ENCODE assay signal across 8 cellular contexts in genomic region chr12:69059465-69060457, GRCh38.
DNase-seq lines count a peak whose midpoint lies in the region; ATAC-seq and TF ChIP-seq lines count a peak whose summit lies in the region.
"Had no signal": no experiment of that assay in that cellular context is flagged by ENCODE, and none has a peak within 500 bp of the region (broad histone marks: within the 10 kb centered on the region; RNA-seq: fewer than 3 reads in every experiment).

No MANE protein-coding gene starts in this region.

- H3K4me3 ChIP-seq in osteoblast (ENCODE audit: insufficient read depth, low read length), result no peak overlapping the region
- no peak overlapping the region for H3K4me3 ChIP-seq in neuronal stem cell (ENCODE audit: low read length in 2 of 2)

- H3K4me1 Mint-ChIP-seq in stimulated activated memory B cell treated with anti-CD40 and anti-IgM and Interleukin-4, amounts not matched to agents 10 μg/mL and 1 μg/mL and 100 μg/mL, for 72 hours, result no peaks in the 10 kb centered on the region

- H3K36me3 ChIP-seq in osteoblast (ENCODE audit: insufficient read depth, low read length) (no peaks in the 10 kb centered on the region), neuronal stem cell (replicated peaks in 1 of 2; ENCODE audit: control insufficient read depth in 2 of 2, insufficient read depth in 2 of 2, low read length in 2 of 2) (no peaks in the 10 kb centered on the region)

- no peak overlapping the region for H4K91ac ChIP-seq in neuronal stem cell (ENCODE audit: low read depth, low read length, poor library complexity)

- H2BK12ac ChIP-seq in neuronal stem cell (ENCODE audit: low read length), result no peak overlapping the region

- ATAC-seq in stimulated activated memory B cell treated with anti-CD40 and anti-IgM and Interleukin-4, amounts not matched to agents 10 μg/mL and 1 μg/mL and 100 μg/mL, for 72 hours, result no peak

- H2BK120ac ChIP-seq in neuronal stem cell (ENCODE audit: low read depth, low read length), result no peak overlapping the region

- DNase-seq in GM03348 (ENCODE audit: low spot score) (peak; percentile 48), MV-4-11 (lab: John Stamatoyannopoulos, UW) (peak; percentile 87), amniotic stem cell (lab: John Stamatoyannopoulos, UW) (peak; percentile 54), osteoblast (ENCODE audit: insufficient read length, low spot score, missing footprints) (peak; percentile 81), anterior cingulate cortex (lab: John Stamatoyannopoulos, UW) (no peak), neuronal stem cell (ENCODE audit: low spot score) (no peak)
- DNase-seq: NCI-H1105 had no signal

- H3K9me3 ChIP-seq in osteoblast (ENCODE audit: low read depth, low read length) (no peaks in the 10 kb centered on the region), neuronal stem cell (replicated peaks in 1 of 2; ENCODE audit: control insufficient read depth in 2 of 2, insufficient read depth in 1 of 2, low read depth in 1 of 2, low read length in 2 of 2) (no peaks in the 10 kb centered on the region)

- H2BK15ac ChIP-seq in neuronal stem cell (ENCODE audit: low read length), result no peak overlapping the region

- no peaks in the 10 kb centered on the region for H3K79me1 ChIP-seq in neuronal stem cell (ENCODE audit: low read depth, low read length)

- no peak overlapping the region for H3K14ac ChIP-seq in neuronal stem cell (ENCODE audit: low read length)

- H3K4ac ChIP-seq in neuronal stem cell (ENCODE audit: low read length), result no peak overlapping the region

- H3K4me1 ChIP-seq in osteoblast (ENCODE audit: insufficient read depth, low read length) (peaks cover 20% of the 10 kb centered on the region), neuronal stem cell (ENCODE audit: control insufficient read depth in 2 of 2, insufficient read depth in 1 of 2, low read depth in 1 of 2, low read length in 2 of 2) (peaks cover 0 to 2% of the 10 kb centered on the region in 2 donors)

- no peaks in the 10 kb centered on the region for H3K27me3 Mint-ChIP-seq in stimulated activated memory B cell treated with anti-CD40 and anti-IgM and Interleukin-4, amounts not matched to agents 10 μg/mL and 1 μg/mL and 100 μg/mL, for 72 hours

- TF ChIP-seq CTCF in osteoblast (IDR thresholded peaks at IDR 0.05; ENCODE audit: extremely low read depth, low read depth, low read length), result no peak

- H3K27ac ChIP-seq in osteoblast (ENCODE audit: low read depth, low read length) (peak overlapping the region; percentile 61), neuronal stem cell (replicated peaks; ENCODE audit: low read length) (no peak overlapping the region)

- no peak overlapping the region for H3K27ac Mint-ChIP-seq in stimulated activated memory B cell treated with anti-CD40 and anti-IgM and Interleukin-4, amounts not matched to agents 10 μg/mL and 1 μg/mL and 100 μg/mL, for 72 hours

- H3K79me2 ChIP-seq in osteoblast (ENCODE audit: insufficient read depth, low read length), result no peaks in the 10 kb centered on the region

- H3K27me3 ChIP-seq in osteoblast (ENCODE audit: insufficient read depth, low read length) (no peaks in the 10 kb centered on the region), neuronal stem cell (ENCODE audit: control insufficient read depth in 3 of 3, insufficient read depth in 3 of 3, low read depth in 1 of 3, low read length in 3 of 3) (no peaks in the 10 kb centered on the region)

- no peak overlapping the region for H3K18ac ChIP-seq in neuronal stem cell (ENCODE audit: low read length)

- H3K36me3 Mint-ChIP-seq in stimulated activated memory B cell treated with anti-CD40 and anti-IgM and Interleukin-4, amounts not matched to agents 10 μg/mL and 1 μg/mL and 100 μg/mL, for 72 hours, result no peaks in the 10 kb centered on the region

- H3K9me3 Mint-ChIP-seq in stimulated activated memory B cell treated with anti-CD40 and anti-IgM and Interleukin-4, amounts not matched to agents 10 μg/mL and 1 μg/mL and 100 μg/mL, for 72 hours, result no peaks in the 10 kb centered on the region

- no peak overlapping the region for H3K4me3 Mint-ChIP-seq in stimulated activated memory B cell treated with anti-CD40 and anti-IgM and Interleukin-4, amounts not matched to agents 10 μg/mL and 1 μg/mL and 100 μg/mL, for 72 hours

- no peak overlapping the region for H2AFZ ChIP-seq in osteoblast (ENCODE audit: low read length)
- H2AFZ ChIP-seq in neuronal stem cell (ENCODE audit: low read length), result no peak overlapping the region

- H2AK5ac ChIP-seq in neuronal stem cell (ENCODE audit: low read depth, low read length), result no peak overlapping the region

- no peak overlapping the region for H3K4me2 ChIP-seq in osteoblast (ENCODE audit: insufficient read depth, low read length)
- no peak overlapping the region for H3K4me2 ChIP-seq in neuronal stem cell (ENCODE audit: insufficient read depth, low read length, poor library complexity, severe bottlenecking)

- no peaks in the 10 kb centered on the region for H4K20me1 ChIP-seq in osteoblast (ENCODE audit: insufficient read depth, low read length)

- no CpG with 5 or more reads among the region's 8 CpGs for WGBS in neuronal stem cell (ENCODE audit: extremely low coverage in 2 of 2, insufficient read length in 2 of 2, insufficient replicate concordance in 1 of 2), 2 donors

- H3K9ac ChIP-seq in neuronal stem cell (ENCODE audit: low read depth, low read length, poor library complexity), result no peak overlapping the region

- no peak overlapping the region for H3K23ac ChIP-seq in neuronal stem cell (ENCODE audit: low read depth, low read length, poor library complexity)

- no peak overlapping the region for H2BK5ac ChIP-seq in neuronal stem cell (ENCODE audit: low read length)

- H4K8ac ChIP-seq in neuronal stem cell (ENCODE audit: low read depth, low read length), result no peak overlapping the region

Comparison
In these comparisons a context has a peak if more than half of its experiments do, and no peak if none do; other contexts are left out.
1. DNase-seq: peak in GM03348 (single experiment), MV-4-11 (single experiment), amniotic stem cell (single experiment) and osteoblast (single experiment); none in anterior cingulate cortex (0 of 58) and neuronal stem cell (single experiment).